ENCODE assay signal across 2 cellular contexts in the genomic region with DNA sequence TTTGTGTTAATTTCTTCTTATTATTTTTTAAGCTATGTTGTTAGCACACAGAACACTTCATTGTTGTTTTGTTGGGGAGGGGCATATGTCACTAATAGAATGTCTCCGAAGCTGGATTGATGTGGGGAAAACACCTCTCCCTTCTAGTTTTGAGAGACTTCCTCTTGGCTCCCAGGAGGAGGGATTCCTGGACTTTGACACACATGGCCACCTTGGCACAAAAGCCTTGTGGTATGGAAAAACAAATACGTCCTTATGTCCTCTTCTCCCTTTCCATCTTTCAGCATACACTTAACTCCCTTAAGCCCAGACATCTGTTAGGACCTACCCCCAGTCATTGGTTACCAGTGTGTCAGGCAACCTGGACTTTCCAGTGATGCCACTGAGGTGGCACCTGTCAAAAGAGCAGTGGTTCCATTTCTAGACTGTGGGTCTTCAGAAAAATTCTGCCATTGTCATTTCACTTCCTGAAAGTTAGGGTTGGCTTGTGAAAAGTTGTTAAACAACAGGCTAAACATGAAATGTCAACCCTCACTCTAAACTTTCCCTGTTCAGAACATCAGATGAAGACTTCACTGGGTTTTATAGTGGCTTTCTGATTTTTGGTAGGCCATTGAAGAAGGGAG.
TF ChIP-seq lines count a peak whose summit lies in the region.

No MANE protein-coding gene starts in this region.

TF ChIP-seq in liver, 16 proteins besides CTCF, POLR2A, EP300 and RAD21:
- TF ChIP-seq GABPA (IDR thresholded peaks at IDR 0.05 in 1 of 2, conservative IDR thresholded peaks at IDR 0.05 in 1 of 2) = no peak
- TF ChIP-seq SP1 (IDR thresholded peaks at IDR 0.05) = peak; percentile 31
- TF ChIP-seq HNF4A (conservative IDR thresholded peaks at IDR 0.05) = peak; percentile 28 to 50

TF ChIP-seq in HepG2, 621 proteins besides CTCF, POLR2A, EP300 and RAD21:
- TF ChIP-seq CHD2 (IDR thresholded peaks at IDR 0.05; ENCODE audit: low read depth, low read length) = no peak
- TF ChIP-seq AFF4 (CRISPR knock-in tag; IDR thresholded peaks at IDR 0.05) = no peak
- no peak for TF ChIP-seq CREB1 (IDR thresholded peaks at IDR 0.05)
- no peak for TF ChIP-seq CREB1 (CRISPR knock-in tag; IDR thresholded peaks at IDR 0.05)
- TF ChIP-seq REL (CRISPR knock-in tag; conservative IDR thresholded peaks at IDR 0.05) = no peak
- TF ChIP-seq ZFP36L2 (CRISPR knock-in tag; IDR thresholded peaks at IDR 0.05) = no peak
- no peak for TF ChIP-seq ZNF224 (CRISPR knock-in tag; IDR thresholded peaks at IDR 0.05)
- TF ChIP-seq RAD51 (IDR thresholded peaks at IDR 0.05; ENCODE audit: borderline replicate concordance) = no peak
- TF ChIP-seq, protein P1, sequence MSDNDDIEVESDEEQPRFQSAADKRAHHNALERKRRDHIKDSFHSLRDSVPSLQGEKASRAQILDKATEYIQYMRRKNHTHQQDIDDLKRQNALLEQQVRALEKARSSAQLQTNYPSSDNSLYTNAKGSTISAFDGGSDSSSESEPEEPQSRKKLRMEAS (IDR thresholded peaks at IDR 0.05) = no peak
- TF ChIP-seq ZNF639 (CRISPR knock-in tag; conservative IDR thresholded peaks at IDR 0.05) = no peak
- no peak for TF ChIP-seq ZNF367 (CRISPR knock-in tag; IDR thresholded peaks at IDR 0.05; ENCODE audit: borderline replicate concordance)
- TF ChIP-seq DR1 (CRISPR knock-in tag; IDR thresholded peaks at IDR 0.05) = no peak
- TF ChIP-seq USF2 (IDR thresholded peaks at IDR 0.05; ENCODE audit: low read depth, low read length) = no peak
- TF ChIP-seq USF2 (CRISPR knock-in tag; IDR thresholded peaks at IDR 0.05; ENCODE audit: borderline replicate concordance) = no peak
- TF ChIP-seq ASH2L (IDR thresholded peaks at IDR 0.05; ENCODE audit: insufficient read length, low read depth, low read length) = no peak
- no peak for TF ChIP-seq HBP1 (CRISPR knock-in tag; IDR thresholded peaks at IDR 0.05; ENCODE audit: low read depth)
- TF ChIP-seq TCF7 (IDR thresholded peaks at IDR 0.05; ENCODE audit: low read depth) = no peak
- TF ChIP-seq AGO1 (IDR thresholded peaks at IDR 0.05; ENCODE audit: low read depth, low read length, poor library complexity, severe bottlenecking) = no peak
- no peak for TF ChIP-seq ISL2 (CRISPR knock-in tag; IDR thresholded peaks at IDR 0.05)
